37 cellular contexts compared by ENCODE assay signal in genomic region chr5:150804388-150804787, GRCh38. TPM values are rescaled to one million over a fixed set of nuclear protein-coding genes. Genes with fewer than 3 reads are reported as not detected.
"Had no signal": no experiment of that assay in that cellular context is flagged by ENCODE, and none has a peak within 500 bp of the region (broad histone marks: within the 10 kb centered on the region; RNA-seq: fewer than 3 reads in every experiment).

No MANE protein-coding gene starts in this region.

- H3K4me3 ChIP-seq: MG63 had no signal

- H3K9me3 ChIP-seq: MG63 had no signal

- H3K27me3 ChIP-seq: MG63 had no signal

- DNase-seq: Karpas-422, Kasumi-1, MG63, MM.1S, MV-4-11, NCI-H1048, NCI-H1092, NCI-H1092 treated with DMSO at 0.1 percent for 48 hours, NCI-H1105, NCI-H1105 treated with DMSO at 0.1 percent for 48 hours, NCI-H1417, NCI-H1417 treated with DMSO at 0.1 percent for 48 hours, NCI-H1436, NCI-H1436 treated with DMSO at 0.1 percent for 48 hours, NCI-H146, NCI-H1694, NCI-H1694 treated with DMSO at 0.1 percent for 48 hours, NCI-H187, NCI-H187 treated with DMSO at 0.1 percent for 48 hours, NCI-H1930, NCI-H2029, NCI-H2029 treated with DMSO at 0.1 percent for 48 hours, NCI-H2081, NCI-H2081 treated with DMSO at 0.1 percent for 48 hours, NCI-H2107, NCI-H2171, NCI-H2171 treated with DMSO at 0.1 percent for 48 hours, NCI-H2227 treated with DMSO at 0.1 percent for 48 hours, NCI-H226, NCI-H345, NCI-H446, NCI-H446 treated with DMSO at 0.1 percent for 48 hours, NCI-H510A, NCI-H510A treated with DMSO at 0.1 percent for 48 hours had no signal

RNA-seq across cellular contexts. Expression of gene IRGM, which starts 41.9 kb away (rescaled TPM):
- total RNA-seq: M059J, MCF 10A, NCI-H460 had no signal
